ENCODE assay signal across 8 cellular contexts in the genomic region with DNA sequence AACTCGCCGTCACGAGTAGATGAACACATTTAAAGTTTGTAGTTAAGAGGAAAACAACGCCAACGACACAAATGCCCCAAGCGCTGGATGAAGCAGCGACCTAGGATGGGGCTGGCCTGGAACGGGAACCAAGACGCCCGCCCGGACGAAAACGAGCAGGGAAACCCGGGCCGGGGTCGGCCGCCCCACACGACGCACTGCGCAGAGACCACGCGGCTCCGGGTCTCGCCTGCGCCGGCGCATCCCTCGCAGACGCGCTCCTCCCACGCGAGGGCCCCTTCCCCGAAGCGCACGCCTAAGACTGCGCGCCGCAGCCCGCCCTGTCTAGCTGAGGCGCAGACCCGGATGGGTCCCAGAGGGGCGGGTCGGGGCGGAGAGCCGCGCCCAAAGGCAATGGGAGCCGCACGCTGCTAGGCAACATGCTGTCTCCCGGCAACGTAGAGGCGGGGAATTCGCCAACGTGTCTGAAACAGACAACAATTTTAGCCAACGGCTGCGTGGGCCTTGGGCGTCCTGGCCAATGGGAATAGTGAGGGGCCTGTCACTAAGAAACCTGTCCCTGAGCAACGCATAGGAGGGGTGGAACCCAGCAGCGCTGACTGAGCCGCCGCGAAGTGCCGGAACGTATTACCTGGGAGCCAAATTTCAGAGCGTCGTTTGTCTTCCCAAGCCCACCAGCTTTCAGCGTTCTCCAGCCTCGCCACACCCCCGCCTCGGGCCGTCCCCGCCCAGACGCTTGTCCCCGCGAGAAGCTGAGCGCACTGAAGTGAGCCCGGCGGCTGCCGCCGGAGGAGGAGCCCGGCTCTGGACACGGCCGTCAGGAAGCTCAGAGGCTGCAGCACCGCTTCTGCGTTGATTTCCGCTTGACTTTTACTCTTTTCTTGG. TPM values are rescaled to one million over a fixed set of nuclear protein-coding genes. Genes with fewer than 3 reads are reported as not detected.
DNase-seq lines count a peak whose midpoint lies in the region; ATAC-seq and TF ChIP-seq lines count a peak whose summit lies in the region.

No MANE protein-coding gene starts in this region.

- no peaks in the 10 kb centered on the region for H3K36me3 ChIP-seq in esophagus squamous epithelium
- H3K36me3 ChIP-seq in muscle layer of duodenum (ENCODE audit: control insufficient read depth in 1 of 2, insufficient read depth in 2 of 2, low read length in 2 of 2), result no peaks in the 10 kb centered on the region

- 1 to 16% methylated on average over 16 to 24 of the region's 85 CpGs for WGBS in esophagus squamous epithelium, 2 donors

- ATAC-seq in GM18907 (IDR thresholded peaks at IDR 0.05; ENCODE audit: unreplicated experiment) (peak; percentile 96), HG03175 (IDR thresholded peaks at IDR 0.05; ENCODE audit: unreplicated experiment) (peak; percentile 95)

- H3K9me3 ChIP-seq in AG04450 (ENCODE audit: control insufficient read depth, insufficient read depth, low read length), result peaks cover 44% of the 10 kb centered on the region
- peaks cover 0 to 58% (median 34%) of the 10 kb centered on the region in 3 donors for H3K9me3 ChIP-seq in esophagus squamous epithelium
- peaks cover 0 to 3% of the 10 kb centered on the region in 2 donors for H3K9me3 ChIP-seq in muscle layer of duodenum (ENCODE audit: control insufficient read depth in 1 of 2, low read length in 2 of 2)

- POLR2A ChIA-PET in AG04450 (lab: Yijun Ruan, JAX), result interaction anchor here (1.0 to 1.7 kb wide), 3 partner anchors 9 to 172 kb away, joined by 3 to 4 read pairs (median 4); partner anchors contain the start of gene ZNF26

- DNase-seq in AG04450 (ENCODE audit: low read depth, low spot score) (peak; percentile 89), NCI-H82 treated with DMSO at 0.1 percent for 48 hours (lab: John Stamatoyannopoulos, UW; ENCODE audit: unreplicated experiment) (peak; percentile 93), activated T-helper 1 cell treated with Interleukin-2 at 50 U/mL for 16 hours (ENCODE audit: low read depth) (peak; percentile 94), esophagus squamous epithelium (lab: John Stamatoyannopoulos, UW) (peak; percentile 80)
- peak; percentile 97 for DNase-seq in stimulated activated CD8-positive, alpha-beta memory T cell treated with anti-CD3 and anti-CD28 coated beads, Interleukin-4, amount 100 ng/mL, for 48 hours

- intact Hi-C loops in esophagus squamous epithelium (cut with DNase I), result no loop called here

- H3K4me3 ChIP-seq in AG04450 (ENCODE audit: low read depth, low read length), result peak overlapping the region; percentile 72
- peak overlapping the region; percentile 31 to 78 (median 58) for H3K4me3 ChIP-seq in esophagus squamous epithelium
- H3K4me3 ChIP-seq in muscle layer of duodenum (ENCODE audit: low read depth in 1 of 2, low read length in 2 of 2), result peak overlapping the region; percentile 66 to 80

- peak in 1 of 4 donors; percentile 51 for TF ChIP-seq POLR2A in esophagus squamous epithelium (IDR thresholded peaks at IDR 0.05)

- H3K27ac ChIP-seq in AG04450 (ENCODE audit: low read depth, low read length), result peak overlapping the region; percentile 52
- H3K27ac ChIP-seq in esophagus squamous epithelium, result peak overlapping the region; percentile 71 to 88 (median 79)
- no peak overlapping the region for H3K27ac ChIP-seq in muscle layer of duodenum (ENCODE audit: low read length)

- CTCF ChIA-PET in AG04450 (lab: Charles Lee), result interaction anchor here (0.6 kb wide), 1 partner anchor 26 kb away, joined by 5 read pairs; no protein-coding TSS in a partner anchor

- H3K27me3 ChIP-seq in AG04450 (ENCODE audit: control insufficient read depth, insufficient read depth, low read length), result no peaks in the 10 kb centered on the region
- H3K27me3 ChIP-seq in esophagus squamous epithelium, result peaks cover 0 to 25% (median 0%) of the 10 kb centered on the region in 4 donors
- H3K27me3 ChIP-seq in muscle layer of duodenum (ENCODE audit: low read depth, low read length), result no peaks in the 10 kb centered on the region

- H3K4me1 ChIP-seq in esophagus squamous epithelium (peaks cover 0 to 22% (median 6%) of the 10 kb centered on the region in 3 donors), muscle layer of duodenum (ENCODE audit: control insufficient read depth in 1 of 2, insufficient read depth in 2 of 2, low read length in 2 of 2) (no peaks in the 10 kb centered on the region)

- TF ChIP-seq CTCF in AG04450 (IDR thresholded peaks at IDR 0.05; ENCODE audit: low read depth, low read length) (no peak), esophagus squamous epithelium (IDR thresholded peaks at IDR 0.05) (no peak)

RNA-seq across cellular contexts. Expression of gene CHFR, which starts 21.0 kb away (rescaled TPM):
- 28.4 and 29.2 TPM in 2 replicates for polyA plus RNA-seq in AG04450 (2011; rRNA removed)
- 61.8 and 64.0 TPM in 2 replicates for polyA minus RNA-seq in AG04450 (2011; rRNA and poly(A)+ RNA removed)
- 10 to 100 TPM; 19.0 to 37.9 (median 35.8) TPM for total RNA-seq in esophagus squamous epithelium

RNA-seq across cellular contexts. Expression of gene ZNF605, which starts 47.7 kb away (rescaled TPM):
- polyA plus RNA-seq in AG04450 (2011; rRNA removed), result 8.7 and 13.6 TPM in 2 replicates
- 6.9 and 7.9 TPM in 2 replicates for polyA minus RNA-seq in AG04450 (2011; rRNA and poly(A)+ RNA removed)
- 10 to 100 TPM in 1 of 4 donors, 1 to 10 TPM in 3; 3.2 to 10.1 (median 5.1) TPM for total RNA-seq in esophagus squamous epithelium
